Comparison of ENCODE assay signal across 14 cellular contexts in the genomic region with DNA sequence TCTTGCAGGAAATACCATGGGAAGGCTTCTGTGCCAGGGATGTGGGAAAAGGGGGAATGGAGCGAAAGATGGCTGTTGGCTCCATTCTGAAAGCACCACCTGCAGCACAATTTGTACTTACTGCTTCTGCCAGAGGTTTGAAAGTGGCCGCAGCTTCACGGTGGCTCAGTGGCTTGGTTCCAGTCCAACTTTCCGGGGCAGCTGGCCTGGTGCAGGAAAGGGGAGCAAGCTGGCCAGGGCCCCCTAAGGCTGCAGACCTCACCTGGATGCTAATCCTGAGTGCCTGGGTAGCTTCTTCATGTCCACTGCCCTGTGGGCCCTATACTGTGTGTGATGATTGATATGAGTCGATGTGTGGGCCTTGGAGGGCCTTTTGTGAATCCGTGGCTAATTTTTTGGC.
"Had no signal": no experiment of that assay in that cellular context is flagged by ENCODE, and none has a peak within 500 bp of the region (broad histone marks: within the 10 kb centered on the region; RNA-seq: fewer than 3 reads in every experiment).

No MANE protein-coding gene starts in this region.

- H3K36me3 ChIP-seq: breast epithelium, heart left ventricle, left lung, neutrophil, prostate gland had no signal

- H3K9me3 ChIP-seq: breast epithelium, left lung, neutrophil, prostate gland had no signal

- H3K27me3 ChIP-seq: breast epithelium had no signal

- H3K27ac ChIP-seq: breast epithelium, heart left ventricle, left lung, neutrophil, prostate gland had no signal

- H3K4me1 ChIP-seq: prostate gland had no signal

- H3K4me3 Mint-ChIP-seq: activated naive CD8-positive, alpha-beta T cell treated with anti-CD3 and anti-CD28 coated beads for 36 hours; activated T-cell treated with anti-CD3 and anti-CD28 coated beads, Interleukin-2, amount 50 U/mL, for 72 hours; mesothelial cell of epicardium had no signal

- H3K27ac Mint-ChIP-seq: activated naive CD8-positive, alpha-beta T cell treated with anti-CD3 and anti-CD28 coated beads for 36 hours; activated T-cell treated with anti-CD3 and anti-CD28 coated beads, Interleukin-2, amount 50 U/mL, for 72 hours; mesothelial cell of epicardium had no signal

- H3K4me3 ChIP-seq: breast epithelium, heart left ventricle, left lung, prostate gland had no signal

- H3K4me1 Mint-ChIP-seq: activated naive CD8-positive, alpha-beta T cell treated with anti-CD3 and anti-CD28 coated beads for 36 hours had no signal

- H3K36me3 Mint-ChIP-seq: activated naive CD8-positive, alpha-beta T cell treated with anti-CD3 and anti-CD28 coated beads for 36 hours; mesothelial cell of epicardium had no signal

- H3K9me3 Mint-ChIP-seq: activated naive CD8-positive, alpha-beta T cell treated with anti-CD3 and anti-CD28 coated beads for 36 hours; activated T-cell treated with anti-CD3 and anti-CD28 coated beads, Interleukin-2, amount 50 U/mL, for 72 hours; mesothelial cell of epicardium had no signal

- ATAC-seq: activated T-cell treated with anti-CD3 and anti-CD28 coated beads, Interleukin-2, amount 50 U/mL, for 72 hours; heart left ventricle; left lung; sciatic nerve had no signal

- DNase-seq: activated gamma-delta T cell treated with Interleukin-2 at 50 U/mL for 16 hours; activated naive CD8-positive, alpha-beta T cell treated with anti-CD3 and anti-CD28 coated beads for 36 hours; activated T-cell treated with anti-CD3 and anti-CD28 coated beads, Interleukin-2, amount 50 U/mL, for 72 hours; anterior cingulate cortex; foreskin melanocyte; stimulated activated CD4-positive, alpha-beta T cell treated with anti-CD3 and anti-CD28 coated beads, Interleukin-12 subunit alpha, Interleukin-12 subunit beta, amount 100 ng/mL, for 4 hours; stimulated activated naive CD4-positive, alpha-beta T cell had no signal
